Comparison of ENCODE assay signal across 15 cellular contexts in the genomic region with DNA sequence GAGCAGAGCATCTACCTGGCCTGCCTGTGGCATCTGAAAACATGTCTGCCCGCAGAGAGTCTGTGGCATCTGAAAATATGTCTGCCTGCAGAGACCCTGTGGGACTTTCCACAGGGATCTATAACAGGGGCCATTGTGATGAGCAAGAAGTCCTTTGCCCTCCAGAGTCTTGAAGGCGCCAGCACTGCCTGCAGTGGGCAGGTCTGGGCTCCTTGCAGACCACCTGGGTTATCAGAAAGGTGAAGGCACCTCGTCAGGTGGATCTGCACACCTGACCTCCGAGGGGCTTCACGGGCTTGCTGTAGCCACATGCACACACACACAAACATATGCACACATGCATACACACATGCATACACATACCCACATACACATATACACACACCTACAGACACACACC.
A peak's percentile ranks its signal among the peaks of the same experiment; 100 is the strongest.
DNase-seq lines count a peak whose midpoint lies in the region; ATAC-seq and TF ChIP-seq lines count a peak whose summit lies in the region.
"Had no signal": no experiment of that assay in that cellular context is flagged by ENCODE, and none has a peak within 500 bp of the region (broad histone marks: within the 10 kb centered on the region; RNA-seq: fewer than 3 reads in every experiment).

No MANE protein-coding gene starts in this region.

- no peak overlapping the region for H3K27ac ChIP-seq in left lung
- H3K27ac ChIP-seq: 22Rv1 had no signal

- H3K4me3 Mint-ChIP-seq in CD14-positive monocyte: no peak overlapping the region
- H3K4me3 Mint-ChIP-seq: CD4-positive, alpha-beta T cell; GM23338 had no signal

- H3K27me3 ChIP-seq in left lung: peaks cover 0 to 2% of the 10 kb centered on the region in 2 donors

- H3K27ac Mint-ChIP-seq in CD14-positive monocyte: no peak overlapping the region
- H3K27ac Mint-ChIP-seq: CD4-positive, alpha-beta T cell; GM23338 had no signal

- intact Hi-C loops in CD14-positive monocyte (cut with micrococcal nuclease) (no loop called here), left lung (cut with DNase I) (no loop called here), posterior vena cava (cut with DNase I) (no loop called here)

- peak; percentile 8 for DNase-seq in activated CD4-positive, CD25-positive, alpha-beta regulatory T cell treated with anti-CD3 and anti-CD28 coated beads, Interleukin-2, amount 50 U/mL, for 72 hours
- DNase-seq in activated CD4-positive, CD25-positive, alpha-beta regulatory T cell (lab: John Stamatoyannopoulos, UW): no peak
- DNase-seq in CD14-positive monocyte (ENCODE audit: low spot score) (peak; percentile 28), left lung (peak; percentile 0 to 34), posterior vena cava (ENCODE audit: low spot score) (peak; percentile 55), middle frontal gyrus (ENCODE audit: extremely low spot score, low spot score) (no peak)
- DNase-seq in activated CD4-positive, alpha-beta T cell treated with anti-CD3 and anti-CD28 coated beads for 48 hours: no peak
- DNase-seq: Calu3, DMS 273 treated with DMSO at 0.1 percent for 48 hours, EL, H7 had no signal

- peaks cover 31% of the 10 kb centered on the region for H3K4me1 Mint-ChIP-seq in CD14-positive monocyte

- TF ChIP-seq CTCF in CD14-positive monocyte (IDR thresholded peaks at IDR 0.05) (no peak), left lung (IDR thresholded peaks at IDR 0.05) (no peak)

- ATAC-seq in left lung: no peak
- ATAC-seq in GM18870 (IDR thresholded peaks at IDR 0.05; ENCODE audit: unreplicated experiment): no peak
- ATAC-seq: GM23338 had no signal

- H3K9me3 Mint-ChIP-seq in CD14-positive monocyte: peaks cover 7 to 18% (median 11%) of the 10 kb centered on the region in 7 donors
- H3K9me3 Mint-ChIP-seq: CD4-positive, alpha-beta T cell had no signal

- H3K36me3 Mint-ChIP-seq in CD14-positive monocyte: peaks cover 0 to 2% of the 10 kb centered on the region in 2 donors

- no peaks in the 10 kb centered on the region for H3K4me1 ChIP-seq in left lung

- H3K4me3 ChIP-seq in left lung: no peak overlapping the region
- H3K4me3 ChIP-seq: GM23338 had no signal

- H3K9me3 ChIP-seq in left lung: no peaks in the 10 kb centered on the region

- H3K36me3 ChIP-seq in left lung: no peaks in the 10 kb centered on the region

- H3K27me3 Mint-ChIP-seq in CD14-positive monocyte (ENCODE audit: low read depth in 3 of 3): peaks cover 3 to 6% (median 5%) of the 10 kb centered on the region in 3 donors
- H3K27me3 Mint-ChIP-seq: CD4-positive, alpha-beta T cell had no signal

Comparison
In these comparisons a context has a peak if more than half of its experiments do, and no peak if none do; other contexts are left out.
1. DNase-seq: peak in activated CD4-positive, CD25-positive, alpha-beta regulatory T cell treated with anti-CD3 and anti-CD28 coated beads, Interleukin-2, amount 50 U/mL, for 72 hours (single experiment), CD14-positive monocyte (single experiment), left lung (2 of 2) and posterior vena cava (single experiment); none in activated CD4-positive, CD25-positive, alpha-beta regulatory T cell (0 of 4), activated CD4-positive, alpha-beta T cell treated with anti-CD3 and anti-CD28 coated beads for 48 hours (single experiment) and middle frontal gyrus (single experiment).